Comparison of ENCODE assay signal across 23 cellular contexts in genomic region chr6:23140879-23141278, GRCh38.
"Had no signal": no experiment of that assay in that cellular context is flagged by ENCODE, and none has a peak within 500 bp of the region (broad histone marks: within the 10 kb centered on the region; RNA-seq: fewer than 3 reads in every experiment).

No MANE protein-coding gene starts in this region.

- DNase-seq: effector CD4-positive, alpha-beta T cell; endodermal cell; glutamatergic neuron; immature natural killer cell; left colon; left ventricle myocardium superior; mesenchymal stem cell; midbrain; nucleus accumbens; pancreas; right cardiac atrium; stimulated activated CD4-positive, alpha-beta T cell treated with anti-CD3 and anti-CD28 coated beads, Interleukin-4, amount 100 ng/mL, for 1 hour; stimulated activated CD8-positive, alpha-beta memory T cell treated with anti-CD3 and anti-CD28 coated beads, Interleukin-4, amount 100 ng/mL, for 48 hours; stimulated activated naive CD8-positive, alpha-beta T cell treated with anti-CD3 and anti-CD28 coated beads, Interleukin-15, Interleukin-2, amounts not matched to agents 100 U/mL and 50 U/mL, for 24 hours; tibial artery; upper lobe of left lung had no signal

- H3K4me1 ChIP-seq: gastroesophageal sphincter, pancreas, upper lobe of left lung, vagina had no signal

- H3K9me3 ChIP-seq: pancreas had no signal

- H3K4me2 ChIP-seq: neural progenitor cell had no signal

- H3K27ac ChIP-seq: coronary artery, gastroesophageal sphincter, neural progenitor cell, pancreas, tibial artery, upper lobe of left lung, vagina had no signal

- H3K4me3 ChIP-seq: coronary artery, gastroesophageal sphincter, lung, neural progenitor cell, pancreas, tibial artery, upper lobe of left lung, vagina had no signal

- H3K27me3 ChIP-seq: gastroesophageal sphincter, neural progenitor cell, pancreas, tibial artery, upper lobe of left lung, vagina had no signal

- H3K36me3 ChIP-seq: gastroesophageal sphincter, neural progenitor cell, pancreas, tibial artery, upper lobe of left lung, vagina had no signal

- H2AFZ ChIP-seq: neural progenitor cell had no signal

- H3K9ac ChIP-seq: neural progenitor cell had no signal

- ATAC-seq: gastroesophageal sphincter; left colon; left ventricle myocardium superior; natural killer cell treated with Interleukin-12 subunit alpha and Interleukin-12 subunit beta and Interleukin-15 and Interleukin-18, amount 100 ng/mL, for 72 hours; pancreas; right cardiac atrium; stimulated activated effector memory CD8-positive, alpha-beta T cell treated with anti-CD3 and anti-CD28 coated beads, Interleukin-12 subunit alpha, Interleukin-12 subunit beta, amount 100 ng/mL, for 72 hours; stimulated activated naive CD8-positive, alpha-beta T cell treated with anti-CD3 and anti-CD28 coated beads, Interleukin-15, Interleukin-2, amounts not matched to agents 100 U/mL and 50 U/mL, for 24 hours had no signal
